Comparison of ENCODE assay signal across 1 cellular context in genomic region chr12:51270067-51270846, GRCh38.
TF ChIP-seq lines count a peak whose summit lies in the region.

Gene SMAGP (minus strand): TSS chr12:51270415. CDS start chr12:51269278, 1,137 bp downstream.

TF ChIP-seq in HepG2, 621 proteins besides CTCF, POLR2A, EP300 and RAD21 (continued from another document and continues in another):
- TF ChIP-seq NFAT5 (CRISPR knock-in tag; IDR thresholded peaks at IDR 0.05): no peak; the same call in 1 of the 2 replicates
- 0 out of 2 replicates have a peak, but pooled peaks have one; percentile 6 for TF ChIP-seq SALL2 (CRISPR knock-in tag; IDR thresholded peaks at IDR 0.05)
- peak; percentile 72 for TF ChIP-seq TFDP2 (CRISPR knock-in tag; IDR thresholded peaks at IDR 0.05)
- TF ChIP-seq DNMT1 (CRISPR knock-in tag; IDR thresholded peaks at IDR 0.05): no peak
- no peak for TF ChIP-seq ZNF274 (CRISPR knock-in tag; IDR thresholded peaks at IDR 0.05)
- TF ChIP-seq BCLAF1 (IDR thresholded peaks at IDR 0.05): no peak
- peak; percentile 41; the same call in 1 of the 2 replicates for TF ChIP-seq ZBTB7A (CRISPR knock-in tag; IDR thresholded peaks at IDR 0.05)
- no peak for TF ChIP-seq MTA3 (CRISPR knock-in tag; IDR thresholded peaks at IDR 0.05)
- TF ChIP-seq ZNF678 (CRISPR knock-in tag; IDR thresholded peaks at IDR 0.05): no peak
- TF ChIP-seq TARDBP (CRISPR knock-in tag; IDR thresholded peaks at IDR 0.05): peak; percentile 46; the same call in 1 of the 2 replicates
- TF ChIP-seq CHD4 (IDR thresholded peaks at IDR 0.05; ENCODE audit: borderline replicate concordance, low read length): no peak
- no peak; the same call in 1 of the 2 replicates for TF ChIP-seq HNF4G (IDR thresholded peaks at IDR 0.05; ENCODE audit: borderline replicate concordance, low read depth, low read length)
- TF ChIP-seq HNF4G (CRISPR knock-in tag; IDR thresholded peaks at IDR 0.05; ENCODE audit: borderline replicate concordance, low read depth): peak; percentile 42; the same call in 1 of the 2 replicates
- TF ChIP-seq KDM5B (CRISPR knock-in tag; IDR thresholded peaks at IDR 0.05; ENCODE audit: borderline replicate concordance): no peak
- no peak for TF ChIP-seq ZNF264 (CRISPR knock-in tag; IDR thresholded peaks at IDR 0.05)
- TF ChIP-seq ARHGAP35 (CRISPR knock-in tag; IDR thresholded peaks at IDR 0.05; ENCODE audit: borderline replicate concordance): no peak; the same call in 1 of the 2 replicates
- no peak for TF ChIP-seq GLI4 (CRISPR knock-in tag; IDR thresholded peaks at IDR 0.05; ENCODE audit: borderline replicate concordance)
- no peak for TF ChIP-seq NR2F6 (IDR thresholded peaks at IDR 0.05)
- TF ChIP-seq NR2F6 (CRISPR knock-in tag; IDR thresholded peaks at IDR 0.05): no peak
- no peak for TF ChIP-seq ZFP1 (CRISPR knock-in tag; IDR thresholded peaks at IDR 0.05)
- no peak for TF ChIP-seq JDP2 (CRISPR knock-in tag; IDR thresholded peaks at IDR 0.05; ENCODE audit: borderline replicate concordance)
- TF ChIP-seq ZNF292 (CRISPR knock-in tag; IDR thresholded peaks at IDR 0.05; ENCODE audit: borderline replicate concordance, low read depth): no peak; the same call in 1 of the 2 replicates
- TF ChIP-seq ZNF3 (CRISPR knock-in tag; IDR thresholded peaks at IDR 0.05): no peak
- no peak for TF ChIP-seq MLXIP (CRISPR knock-in tag; IDR thresholded peaks at IDR 0.05; ENCODE audit: borderline replicate concordance)
- no peak for TF ChIP-seq STAT6 (CRISPR knock-in tag; IDR thresholded peaks at IDR 0.05; ENCODE audit: borderline replicate concordance)
- TF ChIP-seq ZNF30 (CRISPR knock-in tag; IDR thresholded peaks at IDR 0.05): no peak
- 0 out of 2 replicates have a peak, but pooled peaks have one; percentile 8 for TF ChIP-seq HMG20B (CRISPR knock-in tag; conservative IDR thresholded peaks at IDR 0.05)
- TF ChIP-seq E2F1 (CRISPR knock-in tag; IDR thresholded peaks at IDR 0.05): no peak
- TF ChIP-seq ZNF652 (CRISPR knock-in tag; IDR thresholded peaks at IDR 0.05; ENCODE audit: borderline replicate concordance, low read depth): no peak
- 0 out of 2 replicates have a peak, but pooled peaks have one; percentile 3 for TF ChIP-seq KAT8 (CRISPR knock-in tag; IDR thresholded peaks at IDR 0.05)
- no peak for TF ChIP-seq ZNF562 (CRISPR knock-in tag; IDR thresholded peaks at IDR 0.05; ENCODE audit: borderline replicate concordance)
- TF ChIP-seq JUN (CRISPR knock-in tag; IDR thresholded peaks at IDR 0.05): no peak
- TF ChIP-seq ZBTB26 (CRISPR knock-in tag; IDR thresholded peaks at IDR 0.05; ENCODE audit: borderline replicate concordance): no peak
- TF ChIP-seq HMGXB4 (CRISPR knock-in tag; IDR thresholded peaks at IDR 0.05; ENCODE audit: borderline replicate concordance in 1 of 2, low read depth in 1 of 2): 0 out of 4 replicates have a peak, but pooled peaks have one; percentile 42 to 55
- TF ChIP-seq JARID2 (CRISPR knock-in tag; IDR thresholded peaks at IDR 0.05; ENCODE audit: insufficient replicate concordance): no peak
- TF ChIP-seq SOX13 (IDR thresholded peaks at IDR 0.05): no peak
- no peak for TF ChIP-seq SOX13 (CRISPR knock-in tag; conservative IDR thresholded peaks at IDR 0.05 in 1 of 2, IDR thresholded peaks at IDR 0.05 in 1 of 2)
- 0 out of 2 replicates have a peak, but pooled peaks have one; percentile 8 for TF ChIP-seq ZBTB20 (CRISPR knock-in tag; IDR thresholded peaks at IDR 0.05; ENCODE audit: borderline replicate concordance, low read depth)
